In the genomic region with DNA sequence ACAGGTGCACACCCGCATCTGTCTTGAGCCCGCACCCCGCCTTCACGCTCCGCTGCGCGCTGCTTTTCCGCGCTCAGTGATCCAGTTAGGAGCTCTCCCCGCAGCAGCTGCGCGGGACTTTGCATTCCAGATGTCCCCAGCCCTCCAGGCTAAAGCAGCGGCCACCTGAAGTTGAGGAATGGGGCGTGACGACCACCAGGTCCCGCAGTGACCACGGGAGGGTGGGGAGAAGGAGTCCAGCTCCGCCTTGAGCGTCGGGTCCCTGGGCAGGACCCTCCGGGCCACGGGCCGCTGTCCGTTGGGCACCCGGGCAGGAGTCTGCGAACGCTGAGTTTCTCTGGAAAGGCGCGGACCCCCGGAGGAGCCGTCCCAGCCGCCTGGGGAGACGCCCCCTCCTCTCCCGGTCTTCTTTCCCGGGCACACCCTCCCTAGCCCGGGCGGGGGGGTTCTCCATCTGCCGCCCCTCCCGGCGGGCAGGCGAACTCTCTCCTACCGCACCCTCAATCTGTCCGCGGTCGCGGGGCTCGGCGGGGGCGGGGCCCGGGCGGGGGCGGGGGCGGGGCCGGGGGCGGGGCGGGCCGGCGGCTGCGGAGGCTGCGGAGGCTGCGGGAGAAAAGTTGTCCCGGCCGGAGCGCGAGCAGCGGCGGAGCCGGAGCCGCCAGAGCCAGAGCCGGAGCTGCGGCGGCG, we compare ENCODE assay signal across 15 cellular contexts. TPM values are rescaled to one million over a fixed set of nuclear protein-coding genes. Genes with fewer than 3 reads are reported as not detected.
DNase-seq lines count a peak whose midpoint lies in the region; ATAC-seq, FAIRE-seq and TF ChIP-seq lines count a peak whose summit lies in the region.
"Had no signal": no experiment of that assay in that cellular context is flagged by ENCODE, and none has a peak within 500 bp of the region (broad histone marks: within the 10 kb centered on the region; RNA-seq: fewer than 3 reads in every experiment).

A gene (plus strand): TSS at position 612 of the 687 bp plus-strand sequence. CDS start 233 bp downstream, outside the sequence.

- no peak within 1 kb of the TSS for H3K4me3 Mint-ChIP-seq in MCF 10A (ENCODE audit: unreplicated experiment)
- no peak within 1 kb of the TSS for H3K4me3 Mint-ChIP-seq in activated naive CD8-positive, alpha-beta T cell treated with anti-CD3 and anti-CD28 coated beads, Interleukin-2, amount 50 U/mL, for 24 hours
- H3K4me3 Mint-ChIP-seq: activated CD4-positive, alpha-beta T cell treated with anti-CD3 and anti-CD28 coated beads, Interleukin-2, amount 10 ng/mL, durations not matched to agents 7 days and 5 days had no signal

- TF ChIP-seq CTCF in breast epithelium (IDR thresholded peaks at IDR 0.05) = no peak
- no peak for TF ChIP-seq CTCF in MCF 10A (IDR thresholded peaks at IDR 0.05; ENCODE audit: unreplicated experiment)
- no peak for TF ChIP-seq CTCF in pancreas (IDR thresholded peaks at IDR 0.05)
- no peak for TF ChIP-seq CTCF in uterus (IDR thresholded peaks at IDR 0.05)

- DNase-seq in breast epithelium (ENCODE audit: low spot score in 2 of 2) (no peak), MCF 10A (ENCODE audit: unreplicated experiment) (no peak), right cardiac atrium (peak in 2 of 3 donors; percentile 59 to 75), pancreas (peak in 2 of 6 donors; percentile 17 to 54), uterus (peak in 1 of 2 donors; percentile 23)
- DNase-seq in activated naive CD8-positive, alpha-beta T cell treated with anti-CD3 and anti-CD28 coated beads, Interleukin-2, amount 50 U/mL, for 24 hours = no peak
- DNase-seq: activated CD4-positive, alpha-beta T cell treated with anti-CD3 and anti-CD28 coated beads, Interleukin-2, amount 10 ng/mL, durations not matched to agents 7 days and 5 days; activated naive CD4-positive, alpha-beta T cell treated with Interleukin-2 at 50 U/mL for 16 hours; dermis blood vessel endothelial cell; DMS53; mucosa of descending colon had no signal

- peaks cover 0 to 47% of the 10 kb centered on the region in 2 donors for H3K27me3 ChIP-seq in breast epithelium
- peaks cover 3% of the 10 kb centered on the region for H3K27me3 ChIP-seq in right cardiac atrium (ENCODE audit: control insufficient read depth, insufficient read depth)
- H3K27me3 ChIP-seq in pancreas = peaks cover 0 to 12% (median 3%) of the 10 kb centered on the region in 4 donors
- H3K27me3 ChIP-seq in uterus = peaks cover 0 to 16% of the 10 kb centered on the region in 2 donors

- no peaks in the 10 kb centered on the region for H3K4me1 ChIP-seq in breast epithelium
- H3K4me1 ChIP-seq in right cardiac atrium (ENCODE audit: control insufficient read depth, insufficient read depth, low read length) = no peaks in the 10 kb centered on the region
- peaks cover 0 to 3% (median 0%) of the 10 kb centered on the region in 3 donors for H3K4me1 ChIP-seq in pancreas
- no peaks in the 10 kb centered on the region for H3K4me1 ChIP-seq in uterus
- H3K4me1 ChIP-seq: A549 had no signal

- H3K9me3 ChIP-seq in breast epithelium (peaks cover 0 to 13% of the 10 kb centered on the region in 2 donors), right cardiac atrium (ENCODE audit: control insufficient read depth, low read length) (no peaks in the 10 kb centered on the region), pancreas (no peaks in the 10 kb centered on the region), uterus (no peaks in the 10 kb centered on the region)
- H3K9me3 ChIP-seq: A549, mucosa of descending colon had no signal

- TF ChIP-seq POLR2A in breast epithelium (IDR thresholded peaks at IDR 0.05) (no peak), uterus (IDR thresholded peaks at IDR 0.05) (no peak)

- peaks cover 17% of the 10 kb centered on the region for H3K9me3 Mint-ChIP-seq in MCF 10A (ENCODE audit: unreplicated experiment)
- H3K9me3 Mint-ChIP-seq in activated naive CD8-positive, alpha-beta T cell treated with anti-CD3 and anti-CD28 coated beads, Interleukin-2, amount 50 U/mL, for 24 hours = peaks cover 10% of the 10 kb centered on the region

- no peaks in the 10 kb centered on the region for H3K36me3 Mint-ChIP-seq in MCF 10A (ENCODE audit: insufficient read depth, unreplicated experiment)
- H3K36me3 Mint-ChIP-seq in activated naive CD8-positive, alpha-beta T cell treated with anti-CD3 and anti-CD28 coated beads, Interleukin-2, amount 50 U/mL, for 24 hours (ENCODE audit: low read depth) = no peaks in the 10 kb centered on the region

- no peaks in the 10 kb centered on the region for H3K27me3 Mint-ChIP-seq in MCF 10A (ENCODE audit: insufficient read depth, unreplicated experiment)
- H3K27me3 Mint-ChIP-seq in activated naive CD8-positive, alpha-beta T cell treated with anti-CD3 and anti-CD28 coated beads, Interleukin-2, amount 50 U/mL, for 24 hours = peaks cover 44% of the 10 kb centered on the region

- 2% methylated on average over 73 of the region's 73 CpGs for WGBS in right cardiac atrium
- 1% methylated on average over 35 to 73 of the region's 73 CpGs for WGBS in pancreas, 2 donors

- no TSS peak for BruUV-seq in MCF 10A (replicated peaks; lab: Mats Ljungman, UMichigan)

- H3K27ac Mint-ChIP-seq in MCF 10A (ENCODE audit: low read depth, unreplicated experiment) = no peak within 1 kb of the TSS
- H3K27ac Mint-ChIP-seq in activated naive CD8-positive, alpha-beta T cell treated with anti-CD3 and anti-CD28 coated beads, Interleukin-2, amount 50 U/mL, for 24 hours = no peak within 1 kb of the TSS

- peak; percentile 29 to 47 for ATAC-seq in right cardiac atrium
- peak in 2 of 4 donors; percentile 16 to 18 for ATAC-seq in pancreas
- no peak for ATAC-seq in activated naive CD8-positive, alpha-beta T cell treated with anti-CD3 and anti-CD28 coated beads, Interleukin-2, amount 50 U/mL, for 24 hours
- no peak for ATAC-seq in GM21717 (IDR thresholded peaks at IDR 0.05; ENCODE audit: unreplicated experiment)
- no peak for ATAC-seq in GM21381 (IDR thresholded peaks at IDR 0.05; ENCODE audit: unreplicated experiment)
- ATAC-seq: A549 had no signal

- H3K4me3 ChIP-seq in breast epithelium (peak within 1 kb of the TSS; percentile 49 to 67 (median 50)), right cardiac atrium (ENCODE audit: low read length) (peak within 1 kb of the TSS; percentile 67), pancreas (peak within 1 kb of the TSS; percentile 20 to 46 (median 33)), uterus (peak within 1 kb of the TSS; percentile 35 to 48)
- H3K4me3 ChIP-seq: A549, mucosa of descending colon had no signal

- no peak for FAIRE-seq in pancreas (lab: Jason Lieb, UNC)
- FAIRE-seq: A549 had no signal

- CTCF ChIA-PET in MCF 10A (lab: Yijun Ruan, JAX) = no interaction called here

- H3K27ac ChIP-seq in breast epithelium (no peak within 1 kb of the TSS), right cardiac atrium (ENCODE audit: low read length) (no peak within 1 kb of the TSS), pancreas (no peak within 1 kb of the TSS), uterus (peak within 1 kb of the TSS in 1 of 2 donors; percentile 33)
- H3K27ac ChIP-seq: A549 had no signal

- POLR2A ChIA-PET in MCF 10A (lab: Yijun Ruan, JAX) = no interaction called here

- intact Hi-C loops in breast epithelium (cut with DNase I; ENCODE audit: low total_unique reads) = no loop called here
- intact Hi-C loops in MCF 10A (cut with micrococcal nuclease) = no loop called here
- intact Hi-C loops in right cardiac atrium (cut with DNase I) = loop anchor here in 2 of 4 donors (10.0 kb wide), 2 partner anchors 118 to 1648 kb away; no protein-coding TSS in a partner anchor
- intact Hi-C loops in pancreas (cut with DNase I) = no loop called here
- intact Hi-C loops in uterus (cut with DNase I; ENCODE audit: low total_unique reads) = no loop called here

- no peaks in the 10 kb centered on the region for H3K36me3 ChIP-seq in breast epithelium
- H3K36me3 ChIP-seq in pancreas = no peaks in the 10 kb centered on the region
- no peaks in the 10 kb centered on the region for H3K36me3 ChIP-seq in uterus

- no peaks in the 10 kb centered on the region for H3K4me1 Mint-ChIP-seq in MCF 10A (ENCODE audit: insufficient read depth, unreplicated experiment)
- H3K4me1 Mint-ChIP-seq in activated naive CD8-positive, alpha-beta T cell treated with anti-CD3 and anti-CD28 coated beads, Interleukin-2, amount 50 U/mL, for 24 hours = no peaks in the 10 kb centered on the region
- H3K4me1 Mint-ChIP-seq: activated CD4-positive, alpha-beta T cell treated with anti-CD3 and anti-CD28 coated beads, Interleukin-2, amount 10 ng/mL, durations not matched to agents 7 days and 5 days had no signal

RNA-seq across cellular contexts. Expression of the gene that starts here (rescaled TPM):
- total RNA-seq in breast epithelium (10 to 100 TPM in 2 of 3 donors, 1 to 10 TPM in 1; 7.2 to 54.1 (median 15.7) TPM), MCF 10A (2022) (not detected in 2 replicates), right cardiac atrium (10 to 100 TPM in 2 of 4 donors, 1 to 10 TPM in 2; 6.7 to 16.3 (median 10.8) TPM), pancreas (1 to 10 TPM in 5 of 6 donors, under 1 TPM in 1; 0.63 to 5.8 (median 3.1) TPM), uterus (10 to 100 TPM in 1 of 4 donors, 1 to 10 TPM in 2, under 1 TPM in 1; 0.26 to 48.3 (median 5.0) TPM)
- polyA plus RNA-seq in right cardiac atrium (4.9 TPM), pancreas (1 to 10 TPM; 2.0 to 4.1 TPM)
- total RNA-seq: activated CD4-positive, alpha-beta T cell treated with anti-CD3 and anti-CD28 coated beads, Interleukin-2, amount 10 ng/mL, durations not matched to agents 7 days and 5 days; dermis blood vessel endothelial cell; glomerular endothelial cell had no signal
- polyA plus RNA-seq: A549 had no signal

Comparison
In these comparisons a context has a peak if more than half of its experiments do, and no peak if none do; other contexts are left out.
1. DNase-seq: peak in right cardiac atrium (2 of 3); none in breast epithelium (0 of 2), MCF 10A (single experiment) and activated naive CD8-positive, alpha-beta T cell treated with anti-CD3 and anti-CD28 coated beads, Interleukin-2, amount 50 U/mL, for 24 hours (single experiment).
2. ATAC-seq: peak in right cardiac atrium (2 of 2); none in activated naive CD8-positive, alpha-beta T cell treated with anti-CD3 and anti-CD28 coated beads, Interleukin-2, amount 50 U/mL, for 24 hours (single experiment), GM21717 (single experiment) and GM21381 (single experiment).
3. Peak in every context shown above with its lines, with median percentiles within 50 percentile points of each other: H3K4me3 ChIP-seq.